ENCODE assay signal across 27 cellular contexts in the genomic region with DNA sequence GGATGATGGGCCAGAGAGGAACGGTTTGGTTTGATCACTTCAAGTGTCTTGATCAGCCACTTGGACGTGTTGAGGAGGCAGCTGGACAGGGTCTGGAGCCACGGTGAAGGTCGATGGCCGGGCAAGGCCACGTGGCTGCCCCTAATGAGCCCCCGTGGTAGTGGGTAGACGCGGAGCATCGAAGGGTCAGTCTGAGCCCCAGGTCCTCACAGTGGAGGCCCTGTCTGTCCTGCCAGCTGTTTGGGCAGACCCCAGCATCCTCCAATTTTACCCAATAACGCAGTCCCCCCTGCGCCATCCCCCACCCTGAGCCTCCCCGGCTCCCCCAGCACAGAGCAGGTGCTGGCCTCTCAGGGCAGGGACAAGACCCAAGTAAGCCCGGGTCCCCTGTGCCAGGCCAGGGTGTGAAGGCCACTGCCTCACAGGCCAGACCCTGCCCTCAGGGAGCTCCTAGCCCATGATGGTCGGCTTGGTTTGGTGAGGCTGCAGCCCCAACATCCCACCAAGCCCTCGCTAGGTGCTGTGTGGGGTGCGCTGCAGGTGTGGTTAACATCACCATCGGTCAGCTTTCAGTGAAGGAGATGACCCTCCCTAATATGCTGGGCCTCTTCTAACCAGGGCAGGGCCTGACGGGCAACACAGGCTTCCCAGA. TPM values are rescaled to one million over a fixed set of nuclear protein-coding genes. Genes with fewer than 3 reads are reported as not detected.
DNase-seq lines count a peak whose midpoint lies in the region; ATAC-seq, FAIRE-seq and TF ChIP-seq lines count a peak whose summit lies in the region.
"Had no signal": no experiment of that assay in that cellular context is flagged by ENCODE, and none has a peak within 500 bp of the region (broad histone marks: within the 10 kb centered on the region; RNA-seq: fewer than 3 reads in every experiment).

No MANE protein-coding gene starts in this region.

- no peaks in the 10 kb centered on the region for H4K20me1 ChIP-seq in HepG2 (ENCODE audit: insufficient read depth, low read length)
- H4K20me1 ChIP-seq: BLaER1 treated with 17β-estradiol and CSF1 and Interleukin-3, amounts not matched to agents 10 nM and 100 nM had no signal

- no peak overlapping the region for H3K9ac ChIP-seq in HepG2 (ENCODE audit: insufficient read depth, low read depth, low read length)
- H3K9ac ChIP-seq: BLaER1 treated with 17β-estradiol and CSF1 and Interleukin-3, amounts not matched to agents 10 nM and 100 nM; KMS-11 had no signal

- no TSS peak for BruUV-seq in HepG2 (replicated peaks; lab: Mats Ljungman, UMichigan)
- no TSS peak for BruUV-seq in A673 (replicated peaks; lab: Mats Ljungman, UMichigan)

- no peaks in the 10 kb centered on the region for H3K9me3 Mint-ChIP-seq in osteocyte (ENCODE audit: unreplicated experiment)
- no peaks in the 10 kb centered on the region for H3K9me3 Mint-ChIP-seq in CD8-positive, alpha-beta memory T cell
- H3K9me3 Mint-ChIP-seq: CD4-positive, alpha-beta memory T cell had no signal

- H3K4me2 ChIP-seq in HepG2 (ENCODE audit: low read depth, low read length) = no peak overlapping the region
- H3K4me2 ChIP-seq: BLaER1 treated with 17β-estradiol and CSF1 and Interleukin-3, amounts not matched to agents 10 nM and 100 nM; KMS-11 had no signal

- DNase-seq in right lobe of liver = peak in 2 of 3 donors; percentile 29 to 30
- no peak for DNase-seq in HepG2 (ENCODE audit: low spot score)
- peak; percentile 66 for DNase-seq in coronary artery (ENCODE audit: low spot score)
- DNase-seq in osteocyte (ENCODE audit: extremely low spot score, unreplicated experiment) = peak; percentile 73
- no peak for DNase-seq in glomerular visceral epithelial cell (ENCODE audit: extremely low spot score)
- no peak for DNase-seq in A673 (ENCODE audit: low spot score)
- no peak for DNase-seq in CD8-positive, alpha-beta memory T cell
- DNase-seq: ACHN; CD4-positive, alpha-beta memory T cell; GOT3; IMR-90; MV-4-11; NCI-H1105 treated with DMSO at 0.1 percent for 48 hours; NCI-H2081; NCI-H2171; NCI-H345; NCI-H524 treated with DMSO at 0.1 percent for 48 hours; NCI-H82; SJCRH30 had no signal

- TF ChIP-seq RAD21 in HepG2 (CRISPR knock-in tag; IDR thresholded peaks at IDR 0.05) = no peak

- 17% methylated on average over 1 of the region's 19 CpGs for WGBS in right lobe of liver (ENCODE audit: insufficient coverage, low coverage, low lambda C conversion rate, missing lambda C conversion rate)
- 12% methylated on average over 6 of the region's 19 CpGs for WGBS in HepG2 (ENCODE audit: low lambda C conversion rate)

- no peak overlapping the region for H3K4me3 Mint-ChIP-seq in osteocyte (ENCODE audit: unreplicated experiment)
- H3K4me3 Mint-ChIP-seq in CD8-positive, alpha-beta memory T cell = no peak overlapping the region
- H3K4me3 Mint-ChIP-seq: CD4-positive, alpha-beta memory T cell had no signal

- in situ Hi-C loops in HepG2 (cut with HindIII; ENCODE audit: extremely low pct_ligation_motif_present, low pct_unique_long_range_greater_than_20kb) = no loop called here

- H3K27ac ChIP-seq in right lobe of liver = no peak overlapping the region
- H3K27ac ChIP-seq in HepG2 (ENCODE audit: extremely low read length, insufficient read depth, low read length) = no peak overlapping the region
- no peak overlapping the region for H3K27ac ChIP-seq in coronary artery
- H3K27ac ChIP-seq in A673 (ENCODE audit: low read depth, low read length, poor library complexity, severe bottlenecking) = no peak overlapping the region
- H3K27ac ChIP-seq in CD8-positive, alpha-beta memory T cell (ENCODE audit: low read depth, low read length) = no peak overlapping the region
- H3K27ac ChIP-seq: BLaER1 treated with 17β-estradiol and CSF1 and Interleukin-3, amounts not matched to agents 10 nM and 100 nM; KMS-11; SJCRH30 had no signal

- TF ChIP-seq EP300 in HepG2 (IDR thresholded peaks at IDR 0.05; ENCODE audit: low read depth in 2 of 2, low read length in 2 of 2) (no peak), HepG2 (CRISPR knock-in tag; IDR thresholded peaks at IDR 0.05; ENCODE audit: borderline replicate concordance) (no peak)

- FAIRE-seq in HepG2 (lab: Jason Lieb, UNC) = no peak
- FAIRE-seq: G401.6, GM12892, HTR-8/SVneo had no signal

- POLR2A ChIA-PET in HepG2 (lab: Yijun Ruan, JAX) = no interaction called here
- POLR2A ChIA-PET in A673 (lab: Charles Lee; ENCODE audit: low non-redundant PET) = no interaction called here
- POLR2A ChIA-PET in CD8-positive, alpha-beta memory T cell (lab: Charles Lee) = no interaction called here

- H3K4me1 ChIP-seq in right lobe of liver = no peaks in the 10 kb centered on the region
- no peaks in the 10 kb centered on the region for H3K4me1 ChIP-seq in HepG2 (ENCODE audit: insufficient read depth, low read length)
- H3K4me1 ChIP-seq in A673 (ENCODE audit: insufficient read depth, low read length, poor library complexity, severe bottlenecking) = no peaks in the 10 kb centered on the region
- no peaks in the 10 kb centered on the region for H3K4me1 ChIP-seq in CD8-positive, alpha-beta memory T cell (ENCODE audit: insufficient read depth, low read length)
- H3K4me1 ChIP-seq: SJCRH30 had no signal

- TF ChIP-seq POLR2A in right lobe of liver (IDR thresholded peaks at IDR 0.05) = no peak
- TF ChIP-seq POLR2A in HepG2 (IDR thresholded peaks at IDR 0.05; ENCODE audit: insufficient read depth in 1 of 2, low read depth in 2 of 2, low read length in 2 of 2) = no peak

- no peaks in the 10 kb centered on the region for H3K36me3 ChIP-seq in right lobe of liver
- no peaks in the 10 kb centered on the region for H3K36me3 ChIP-seq in HepG2 (replicated peaks in 1 of 2; ENCODE audit: control insufficient read depth in 1 of 2, insufficient read depth in 2 of 2, low read length in 2 of 2)
- no peaks in the 10 kb centered on the region for H3K36me3 ChIP-seq in A673 (ENCODE audit: insufficient read depth, low read length, poor library complexity, severe bottlenecking)
- no peaks in the 10 kb centered on the region for H3K36me3 ChIP-seq in CD8-positive, alpha-beta memory T cell (ENCODE audit: insufficient read depth, low read length)
- H3K36me3 ChIP-seq: BLaER1 treated with 17β-estradiol and CSF1 and Interleukin-3, amounts not matched to agents 10 nM and 100 nM; SJCRH30 had no signal

- no peaks in the 10 kb centered on the region for H3K4me1 Mint-ChIP-seq in osteocyte (ENCODE audit: unreplicated experiment)
- no peaks in the 10 kb centered on the region for H3K4me1 Mint-ChIP-seq in CD8-positive, alpha-beta memory T cell
- H3K4me1 Mint-ChIP-seq: CD4-positive, alpha-beta memory T cell had no signal

- H3K4me3 ChIP-seq in right lobe of liver (no peak overlapping the region), HepG2 (replicated peaks in 1 of 3; ENCODE audit: insufficient read depth in 1 of 3, low read depth in 2 of 3, low read length in 3 of 3) (no peak overlapping the region), coronary artery (no peak overlapping the region), A673 (ENCODE audit: low read depth, low read length, poor library complexity, severe bottlenecking) (no peak overlapping the region)
- H3K4me3 ChIP-seq in CD8-positive, alpha-beta memory T cell (ENCODE audit: low read length) = no peak overlapping the region
- H3K4me3 ChIP-seq: BLaER1 treated with 17β-estradiol and CSF1 and Interleukin-3, amounts not matched to agents 10 nM and 100 nM; SJCRH30 had no signal

- H3K27me3 Mint-ChIP-seq in osteocyte (ENCODE audit: unreplicated experiment) = peaks cover 7% of the 10 kb centered on the region
- H3K27me3 Mint-ChIP-seq in CD8-positive, alpha-beta memory T cell = peaks cover 7 to 19% of the 10 kb centered on the region in 2 donors

- no peak overlapping the region for H2AFZ ChIP-seq in HepG2 (ENCODE audit: low read length)

- TF ChIP-seq CTCF in right lobe of liver (IDR thresholded peaks at IDR 0.05) = no peak
- no peak for TF ChIP-seq CTCF in HepG2 (CRISPR knock-in tag; IDR thresholded peaks at IDR 0.05)
- TF ChIP-seq CTCF in coronary artery (IDR thresholded peaks at IDR 0.05) = no peak
- TF ChIP-seq CTCF in osteocyte (IDR thresholded peaks at IDR 0.05) = no peak
- TF ChIP-seq CTCF in A673 (conservative IDR thresholded peaks at IDR 0.05; ENCODE audit: low read depth, low read length) = no peak

- intact Hi-C loops in right lobe of liver (cut with DNase I) (no loop called here), HepG2 (cut with micrococcal nuclease; ENCODE audit: unreplicated experiment) (no loop called here), A673 (cut with micrococcal nuclease; ENCODE audit: unreplicated experiment) (no loop called here)

- no peaks in the 10 kb centered on the region for H3K79me2 ChIP-seq in HepG2 (ENCODE audit: insufficient read depth, low read length)

- H3K27ac Mint-ChIP-seq in osteocyte (ENCODE audit: unreplicated experiment) = no peak overlapping the region
- no peak overlapping the region for H3K27ac Mint-ChIP-seq in CD8-positive, alpha-beta memory T cell
- H3K27ac Mint-ChIP-seq: CD4-positive, alpha-beta memory T cell had no signal

- ATAC-seq in right lobe of liver (no peak), HepG2 (no peak)
- ATAC-seq: Panc1 had no signal

- no peaks in the 10 kb centered on the region for H3K27me3 ChIP-seq in right lobe of liver
- H3K27me3 ChIP-seq in HepG2 (ENCODE audit: control insufficient read depth in 1 of 2, insufficient read depth in 2 of 2, low read length in 2 of 2) = peaks cover 2 to 55% of the 10 kb centered on the region in 2 experiments; a peak in 4 of 5 replicates
- peaks cover 16% of the 10 kb centered on the region for H3K27me3 ChIP-seq in A673 (replicated peaks; ENCODE audit: insufficient read depth, low read depth, low read length, poor library complexity)
- H3K27me3 ChIP-seq in CD8-positive, alpha-beta memory T cell (ENCODE audit: insufficient read depth, low read length, poor library complexity, severe bottlenecking) = no peaks in the 10 kb centered on the region
- H3K27me3 ChIP-seq: BLaER1 treated with 17β-estradiol and CSF1 and Interleukin-3, amounts not matched to agents 10 nM and 100 nM; SJCRH30 had no signal

- no peaks in the 10 kb centered on the region for H3K36me3 Mint-ChIP-seq in osteocyte (ENCODE audit: unreplicated experiment)
- no peaks in the 10 kb centered on the region for H3K36me3 Mint-ChIP-seq in CD8-positive, alpha-beta memory T cell
- H3K36me3 Mint-ChIP-seq: CD4-positive, alpha-beta memory T cell had no signal

- CTCF ChIA-PET in HepG2 (lab: Yijun Ruan, JAX; ENCODE audit: low intra/inter-chr PET ratio, low total read pairs) = no interaction called here
- CTCF ChIA-PET in A673 (lab: Charles Lee) = interaction anchor here (0.6 kb wide), 1 partner anchor 35 kb away, joined by 4 read pairs; no protein-coding TSS in a partner anchor
- CTCF ChIA-PET in CD8-positive, alpha-beta memory T cell (lab: Charles Lee) = no interaction called here

- no peaks in the 10 kb centered on the region for H3K9me3 ChIP-seq in right lobe of liver
- no peaks in the 10 kb centered on the region for H3K9me3 ChIP-seq in HepG2 (ENCODE audit: low read length)
- no peaks in the 10 kb centered on the region for H3K9me3 ChIP-seq in A673 (ENCODE audit: low read depth, low read length, poor library complexity, severe bottlenecking)
- no peaks in the 10 kb centered on the region for H3K9me3 ChIP-seq in CD8-positive, alpha-beta memory T cell (ENCODE audit: low read length)
- H3K9me3 ChIP-seq: BLaER1 treated with 17β-estradiol and CSF1 and Interleukin-3, amounts not matched to agents 10 nM and 100 nM; SJCRH30 had no signal

RNA-seq across cellular contexts. Expression of gene NKX1-1, which starts 40.4 kb away (rescaled TPM):
- total RNA-seq in right lobe of liver (not detected), HepG2 (2016; rRNA removed; fragmentation: Illumina TruSeq; extraction: Trizol) (not detected in 2 replicates), osteocyte (not detected in 2 replicates), A673 (2021) (not detected in 2 replicates)
- not detected in 2 replicates for total RNA-seq in HepG2 (2016; cell fraction: cytosol; rRNA removed; fragmentation: Illumina TruSeq; extraction: Trizol; ENCODE audit: low read depth)
- not detected in 2 replicates for total RNA-seq in HepG2 (2016; cell fraction: insoluble cytoplasmic fraction; rRNA removed; fragmentation: Illumina TruSeq; extraction: Trizol)
- not detected in 2 replicates for total RNA-seq in HepG2 (2016; cell fraction: membrane; rRNA removed; fragmentation: Illumina TruSeq; extraction: Trizol)
- not detected in 2 replicates for total RNA-seq in HepG2 (2016; cell fraction: nucleus; rRNA removed; fragmentation: Illumina TruSeq; extraction: Trizol)
- polyA plus RNA-seq in HepG2 (2011; rRNA removed) = not detected in 2 replicates
- polyA plus RNA-seq in HepG2 (2011; cell fraction: cytosol; rRNA removed) = not detected in 2 replicates
- polyA plus RNA-seq in HepG2 (2011; cell fraction: nucleus; rRNA removed) = not detected in 2 replicates
- polyA plus RNA-seq in HepG2 (2012) = not detected in 2 replicates
- not detected in 2 replicates for polyA plus RNA-seq in HepG2 (2016; cell fraction: cytosol; fragmentation: Illumina TruSeq; extraction: Trizol; ENCODE audit: low read depth)
- not detected in 2 replicates for polyA plus RNA-seq in HepG2 (2016; cell fraction: insoluble cytoplasmic fraction; fragmentation: Illumina TruSeq; extraction: Trizol; ENCODE audit: low read depth)
- polyA plus RNA-seq in HepG2 (2016; cell fraction: membrane; fragmentation: Illumina TruSeq; extraction: Trizol; ENCODE audit: low read depth) = not detected in 2 replicates
- not detected in 2 replicates for polyA plus RNA-seq in HepG2 (2016; cell fraction: nucleus; fragmentation: Illumina TruSeq; extraction: Trizol; ENCODE audit: insufficient read depth, low read depth)
- not detected in 2 replicates for polyA minus RNA-seq in HepG2 (2011; rRNA and poly(A)+ RNA removed; ENCODE audit: low replicate concordance)
- polyA minus RNA-seq in HepG2 (2011; cell fraction: cytosol; rRNA and poly(A)+ RNA removed) = not detected in 2 replicates
- polyA minus RNA-seq in HepG2 (2011; cell fraction: nucleus; rRNA and poly(A)+ RNA removed) = not detected in 2 replicates
- total RNA-seq in CD8-positive, alpha-beta memory T cell = not detected
- not detected for polyA plus RNA-seq in CD8-positive, alpha-beta memory T cell
- total RNA-seq: CD4-positive, alpha-beta memory T cell; Daoy; IMR-90; M059J; SJCRH30 had no signal
- polyA plus RNA-seq: CD4-positive, alpha-beta memory T cell; IMR-90 had no signal

Comparison
In these comparisons a context has a peak if more than half of its experiments do, and no peak if none do; other contexts are left out.
1. DNase-seq: peak in right lobe of liver (2 of 3), coronary artery (single experiment) and osteocyte (single experiment); none in HepG2 (single experiment), glomerular visceral epithelial cell (single experiment), A673 (single experiment) and CD8-positive, alpha-beta memory T cell (0 of 5).